In the genomic region with DNA sequence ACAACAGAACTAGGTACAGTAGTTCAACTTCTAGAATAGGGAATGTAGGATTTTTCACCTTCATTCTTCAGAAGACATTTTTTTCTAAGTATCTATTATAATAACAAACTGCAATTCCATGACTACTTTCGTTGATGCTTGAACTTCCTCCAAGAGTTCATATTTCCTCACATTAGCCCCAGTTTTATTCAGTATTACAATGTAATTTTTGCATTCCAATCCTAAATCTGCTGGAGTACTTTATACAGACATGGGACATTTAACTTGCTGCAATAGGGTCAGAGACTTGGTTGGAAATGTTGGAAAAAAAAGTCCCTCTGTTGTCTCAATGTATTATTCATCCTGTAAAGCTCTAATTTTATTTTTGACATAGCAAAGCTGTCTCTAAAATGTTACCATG, we compare ENCODE assay signal across 1 cellular context.
TF ChIP-seq lines count a peak whose summit lies in the region.

No MANE protein-coding gene starts in this region.

TF ChIP-seq in WTC11, 78 proteins besides CTCF, POLR2A, EP300 and RAD21 (continued from another document):
- TF ChIP-seq, protein P1, sequence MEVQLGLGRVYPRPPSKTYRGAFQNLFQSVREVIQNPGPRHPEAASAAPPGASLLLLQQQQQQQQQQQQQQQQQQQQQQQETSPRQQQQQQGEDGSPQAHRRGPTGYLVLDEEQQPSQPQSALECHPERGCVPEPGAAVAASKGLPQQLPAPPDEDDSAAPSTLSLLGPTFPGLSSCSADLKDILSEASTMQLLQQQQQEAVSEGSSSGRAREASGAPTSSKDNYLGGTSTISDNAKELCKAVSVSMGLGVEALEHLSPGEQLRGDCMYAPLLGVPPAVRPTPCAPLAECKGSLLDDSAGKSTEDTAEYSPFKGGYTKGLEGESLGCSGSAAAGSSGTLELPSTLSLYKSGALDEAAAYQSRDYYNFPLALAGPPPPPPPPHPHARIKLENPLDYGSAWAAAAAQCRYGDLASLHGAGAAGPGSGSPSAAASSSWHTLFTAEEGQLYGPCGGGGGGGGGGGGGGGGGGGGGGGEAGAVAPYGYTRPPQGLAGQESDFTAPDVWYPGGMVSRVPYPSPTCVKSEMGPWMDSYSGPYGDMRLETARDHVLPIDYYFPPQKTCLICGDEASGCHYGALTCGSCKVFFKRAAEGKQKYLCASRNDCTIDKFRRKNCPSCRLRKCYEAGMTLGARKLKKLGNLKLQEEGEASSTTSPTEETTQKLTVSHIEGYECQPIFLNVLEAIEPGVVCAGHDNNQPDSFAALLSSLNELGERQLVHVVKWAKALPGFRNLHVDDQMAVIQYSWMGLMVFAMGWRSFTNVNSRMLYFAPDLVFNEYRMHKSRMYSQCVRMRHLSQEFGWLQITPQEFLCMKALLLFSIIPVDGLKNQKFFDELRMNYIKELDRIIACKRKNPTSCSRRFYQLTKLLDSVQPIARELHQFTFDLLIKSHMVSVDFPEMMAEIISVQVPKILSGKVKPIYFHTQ (CRISPR knock-in tag; IDR thresholded peaks at IDR 0.05), result no peak
- TF ChIP-seq, protein P2, sequence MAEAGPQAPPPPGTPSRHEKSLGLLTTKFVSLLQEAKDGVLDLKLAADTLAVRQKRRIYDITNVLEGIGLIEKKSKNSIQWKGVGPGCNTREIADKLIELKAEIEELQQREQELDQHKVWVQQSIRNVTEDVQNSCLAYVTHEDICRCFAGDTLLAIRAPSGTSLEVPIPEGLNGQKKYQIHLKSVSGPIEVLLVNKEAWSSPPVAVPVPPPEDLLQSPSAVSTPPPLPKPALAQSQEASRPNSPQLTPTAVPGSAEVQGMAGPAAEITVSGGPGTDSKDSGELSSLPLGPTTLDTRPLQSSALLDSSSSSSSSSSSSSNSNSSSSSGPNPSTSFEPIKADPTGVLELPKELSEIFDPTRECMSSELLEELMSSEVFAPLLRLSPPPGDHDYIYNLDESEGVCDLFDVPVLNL (CRISPR knock-in tag; IDR thresholded peaks at IDR 0.05; ENCODE audit: borderline replicate concordance, low read depth), result no peak
- TF ChIP-seq AFF4 (CRISPR knock-in tag; IDR thresholded peaks at IDR 0.05; ENCODE audit: borderline replicate concordance), result no peak
